Comparison of ENCODE assay signal across 1 cellular context in genomic region chr14:58815046-58815701, GRCh38.
TF ChIP-seq lines count a peak whose summit lies in the region.

No MANE protein-coding gene starts in this region.

TF ChIP-seq in H1, 55 proteins besides CTCF, POLR2A, EP300 and RAD21 (continued from another document):
- TF ChIP-seq CHD7 (IDR thresholded peaks at IDR 0.05; ENCODE audit: insufficient replicate concordance, low read length) (no peak), NANOG (IDR thresholded peaks at IDR 0.05; ENCODE audit: insufficient read depth, low read depth, low read length, poor library complexity, severe bottlenecking) (no peak), RXRA (IDR thresholded peaks at IDR 0.05; ENCODE audit: insufficient read depth, low read depth, low read length) (no peak), POLR2AphosphoS5 (IDR thresholded peaks at IDR 0.05; ENCODE audit: low read depth, low read length) (no peak), SAP30 (IDR thresholded peaks at IDR 0.05; ENCODE audit: insufficient read depth, insufficient replicate concordance, low read length) (no peak), SRF (IDR thresholded peaks at IDR 0.05; ENCODE audit: low read depth, low read length) (no peak), SP4 (IDR thresholded peaks at IDR 0.05; ENCODE audit: low read length) (no peak), KDM5A (IDR thresholded peaks at IDR 0.05; ENCODE audit: low read length) (no peak), CREB1 (IDR thresholded peaks at IDR 0.05) (no peak), YY1 (IDR thresholded peaks at IDR 0.05; ENCODE audit: low read depth, low read length) (no peak), TCF12 (IDR thresholded peaks at IDR 0.05; ENCODE audit: low read depth, low read length) (no peak), HDAC6 (IDR thresholded peaks at IDR 0.05; ENCODE audit: low read depth, low read length) (no peak), KDM1A (IDR thresholded peaks at IDR 0.05; ENCODE audit: borderline replicate concordance, low read length) (no peak), JUND (IDR thresholded peaks at IDR 0.05; ENCODE audit: low read length) (no peak), RBBP5 (IDR thresholded peaks at IDR 0.05; ENCODE audit: borderline replicate concordance, low read depth, low read length) (no peak)
- TF ChIP-seq, protein P1, sequence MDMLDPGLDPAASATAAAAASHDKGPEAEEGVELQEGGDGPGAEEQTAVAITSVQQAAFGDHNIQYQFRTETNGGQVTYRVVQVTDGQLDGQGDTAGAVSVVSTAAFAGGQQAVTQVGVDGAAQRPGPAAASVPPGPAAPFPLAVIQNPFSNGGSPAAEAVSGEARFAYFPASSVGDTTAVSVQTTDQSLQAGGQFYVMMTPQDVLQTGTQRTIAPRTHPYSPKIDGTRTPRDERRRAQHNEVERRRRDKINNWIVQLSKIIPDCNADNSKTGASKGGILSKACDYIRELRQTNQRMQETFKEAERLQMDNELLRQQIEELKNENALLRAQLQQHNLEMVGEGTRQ (IDR thresholded peaks at IDR 0.05; ENCODE audit: low read length): no peak
